22 cellular contexts compared by ENCODE assay signal in genomic region chr7:22385326-22385725, GRCh38. TPM values are rescaled to one million over a fixed set of nuclear protein-coding genes. Genes with fewer than 3 reads are reported as not detected.
A peak's percentile ranks its signal among the peaks of the same experiment; 100 is the strongest.
DNase-seq lines count a peak whose midpoint lies in the region; ATAC-seq and TF ChIP-seq lines count a peak whose summit lies in the region.
"Had no signal": no experiment of that assay in that cellular context is flagged by ENCODE, and none has a peak within 500 bp of the region (broad histone marks: within the 10 kb centered on the region; RNA-seq: fewer than 3 reads in every experiment).

No MANE protein-coding gene starts in this region.

- no peaks in the 10 kb centered on the region for H3K4me1 Mint-ChIP-seq in activated CD4-positive, alpha-beta T cell treated with anti-CD3 and anti-CD28 coated beads, Interleukin-2, amount 10 ng/mL, durations not matched to agents 7 days and 5 days
- peaks cover 11% of the 10 kb centered on the region for H3K4me1 Mint-ChIP-seq in HFFc6 (ENCODE audit: low read depth)
- H3K4me1 Mint-ChIP-seq: T-cell had no signal

- H3K4me3 Mint-ChIP-seq in activated CD4-positive, alpha-beta T cell treated with anti-CD3 and anti-CD28 coated beads, Interleukin-2, amount 10 ng/mL, durations not matched to agents 7 days and 5 days: no peak overlapping the region
- no peak overlapping the region for H3K4me3 Mint-ChIP-seq in HFFc6
- H3K4me3 Mint-ChIP-seq: CD8-positive, alpha-beta memory T cell; T-cell had no signal

- peaks cover 18% of the 10 kb centered on the region for H4K20me1 ChIP-seq in OCI-LY3 (ENCODE audit: insufficient read depth, low read length)
- H4K20me1 ChIP-seq: BLaER1 treated with 17β-estradiol and CSF1 and Interleukin-3, amounts not matched to agents 10 nM and 100 nM had no signal

- H2AFZ ChIP-seq in OCI-LY3 (ENCODE audit: low read depth, low read length): no peak overlapping the region

- TF ChIP-seq CTCF in GM12865 (IDR thresholded peaks at IDR 0.05; ENCODE audit: insufficient read depth, low read depth, low read length, missing control alignments) (no peak), OCI-LY3 (IDR thresholded peaks at IDR 0.05; ENCODE audit: low read depth, low read length) (no peak), HFFc6 (IDR thresholded peaks at IDR 0.05) (no peak)

- peak; percentile 68 for DNase-seq in GM12865 (ENCODE audit: low read depth)
- DNase-seq in activated CD4-positive, alpha-beta T cell treated with anti-CD3 and anti-CD28 coated beads, Interleukin-2, amount 10 ng/mL, durations not matched to agents 7 days and 5 days: no peak
- DNase-seq in NK-92 (lab: John Stamatoyannopoulos, UW; ENCODE audit: unreplicated experiment): no peak
- no peak for DNase-seq in HFFc6
- DNase-seq in NOMO-1 treated with DMSO at 0.1 percent for 48 hours (lab: John Stamatoyannopoulos, UW; ENCODE audit: unreplicated experiment): no peak
- DNase-seq: CD8-positive, alpha-beta memory T cell; DMS79; GOT3; MV-4-11; NCI-H1436; NCI-H2029 treated with DMSO at 0.1 percent for 48 hours; NCI-H510A treated with DMSO at 0.1 percent for 48 hours; SHP77; SK-N-SH; T-cell; T-helper 9 cell had no signal

- H3K36me3 Mint-ChIP-seq in activated CD4-positive, alpha-beta T cell treated with anti-CD3 and anti-CD28 coated beads, Interleukin-2, amount 10 ng/mL, durations not matched to agents 7 days and 5 days (ENCODE audit: low read depth): no peaks in the 10 kb centered on the region
- no peaks in the 10 kb centered on the region for H3K36me3 Mint-ChIP-seq in HFFc6 (ENCODE audit: low read depth)
- H3K36me3 Mint-ChIP-seq: CD8-positive, alpha-beta memory T cell; T-cell had no signal

- H3K27me3 Mint-ChIP-seq in activated CD4-positive, alpha-beta T cell treated with anti-CD3 and anti-CD28 coated beads, Interleukin-2, amount 10 ng/mL, durations not matched to agents 7 days and 5 days: peaks cover 4% of the 10 kb centered on the region
- H3K27me3 Mint-ChIP-seq in HFFc6 (ENCODE audit: insufficient read depth): peaks cover 2% of the 10 kb centered on the region

- H3K4me3 ChIP-seq in GM12865 (ENCODE audit: low read depth, low read length) (no peak overlapping the region), OCI-LY3 (ENCODE audit: low read length) (peak overlapping the region; percentile 37)
- H3K4me3 ChIP-seq: A549; BLaER1 treated with 17β-estradiol and CSF1 and Interleukin-3, amounts not matched to agents 10 nM and 100 nM had no signal

- no peak overlapping the region for H3K27ac ChIP-seq in OCI-LY3 (ENCODE audit: low read length)
- H3K27ac ChIP-seq: A549; BLaER1 treated with 17β-estradiol and CSF1 and Interleukin-3, amounts not matched to agents 10 nM and 100 nM; HL-60 had no signal

- ATAC-seq in GM18858 (IDR thresholded peaks at IDR 0.05; ENCODE audit: unreplicated experiment) (peak; percentile 33), GM21526 (IDR thresholded peaks at IDR 0.05; ENCODE audit: low FRiP score, unreplicated experiment) (peak; percentile 48)
- ATAC-seq: A549, T-cell had no signal

- H3K27me3 ChIP-seq in OCI-LY3 (ENCODE audit: low read depth, low read length): peaks cover 24% of the 10 kb centered on the region
- H3K27me3 ChIP-seq: BLaER1 treated with 17β-estradiol and CSF1 and Interleukin-3, amounts not matched to agents 10 nM and 100 nM had no signal

- peaks cover 28% of the 10 kb centered on the region for H3K4me1 ChIP-seq in OCI-LY3 (ENCODE audit: low read length)
- H3K4me1 ChIP-seq: A549 had no signal

- CTCF ChIA-PET in activated CD4-positive, alpha-beta T cell treated with anti-CD3 and anti-CD28 coated beads, Interleukin-2, amount 10 ng/mL, durations not matched to agents 7 days and 5 days (lab: Charles Lee): no interaction called here

- no peaks in the 10 kb centered on the region for H3K79me2 ChIP-seq in OCI-LY3 (ENCODE audit: low read length)

- H3K9me3 ChIP-seq in OCI-LY3 (ENCODE audit: insufficient read depth, low read length): no peaks in the 10 kb centered on the region
- H3K9me3 ChIP-seq: A549, SK-N-SH had no signal

- no peak overlapping the region for H3K9ac ChIP-seq in OCI-LY3 (ENCODE audit: low read length)
- H3K9ac ChIP-seq: BLaER1 treated with 17β-estradiol and CSF1 and Interleukin-3, amounts not matched to agents 10 nM and 100 nM; SK-N-SH had no signal

- peaks cover 3% of the 10 kb centered on the region for H3K36me3 ChIP-seq in OCI-LY3 (replicated peaks; ENCODE audit: low read depth, low read length)
- H3K36me3 ChIP-seq: BLaER1 treated with 17β-estradiol and CSF1 and Interleukin-3, amounts not matched to agents 10 nM and 100 nM had no signal

- H3K4me2 ChIP-seq in OCI-LY3 (ENCODE audit: low read length): peak overlapping the region; percentile 78
- H3K4me2 ChIP-seq: A549; BLaER1 treated with 17β-estradiol and CSF1 and Interleukin-3, amounts not matched to agents 10 nM and 100 nM; SK-N-SH had no signal

- no peaks in the 10 kb centered on the region for H3K9me3 Mint-ChIP-seq in activated CD4-positive, alpha-beta T cell treated with anti-CD3 and anti-CD28 coated beads, Interleukin-2, amount 10 ng/mL, durations not matched to agents 7 days and 5 days
- H3K9me3 Mint-ChIP-seq in HFFc6: no peaks in the 10 kb centered on the region
- H3K9me3 Mint-ChIP-seq: CD8-positive, alpha-beta memory T cell; T-cell had no signal

- H3K27ac Mint-ChIP-seq in activated CD4-positive, alpha-beta T cell treated with anti-CD3 and anti-CD28 coated beads, Interleukin-2, amount 10 ng/mL, durations not matched to agents 7 days and 5 days: no peak overlapping the region
- H3K27ac Mint-ChIP-seq in HFFc6: no peak overlapping the region
- H3K27ac Mint-ChIP-seq: CD8-positive, alpha-beta memory T cell; T-cell had no signal

- POLR2A ChIA-PET in activated CD4-positive, alpha-beta T cell treated with anti-CD3 and anti-CD28 coated beads, Interleukin-2, amount 10 ng/mL, durations not matched to agents 7 days and 5 days (lab: Charles Lee): no interaction called here

RNA-seq across cellular contexts. Expression of gene RAPGEF5, which starts 28.4 kb away (rescaled TPM):
- total RNA-seq in activated CD4-positive, alpha-beta T cell treated with anti-CD3 and anti-CD28 coated beads, Interleukin-2, amount 10 ng/mL, durations not matched to agents 7 days and 5 days: under 1 TPM; 0.60 to 0.69 TPM
- total RNA-seq in HFFc6 (2021; fragmentation: NEBNext Ultra II Directional; extraction: Animal tissue kit (Norgen Biotek cat#: 25700)): 1 to 10 TPM in 4 of 6 experiments, under 1 TPM in 2; 0.33 to 2.4 (median 1.3) TPM
